9 cellular contexts compared by ENCODE assay signal in genomic region chr12:46365951-46366379, GRCh38. TPM values are rescaled to one million over a fixed set of nuclear protein-coding genes. Genes with fewer than 3 reads are reported as not detected.
DNase-seq lines count a peak whose midpoint lies in the region; ATAC-seq and TF ChIP-seq lines count a peak whose summit lies in the region.
"Had no signal": no experiment of that assay in that cellular context is flagged by ENCODE, and none has a peak within 500 bp of the region (broad histone marks: within the 10 kb centered on the region; RNA-seq: fewer than 3 reads in every experiment).

No MANE protein-coding gene starts in this region.

- H2BK15ac ChIP-seq in mesenchymal stem cell (ENCODE audit: low read depth, poor library complexity, severe bottlenecking) = no peak overlapping the region

- TF ChIP-seq POLR2A in body of pancreas (IDR thresholded peaks at IDR 0.05) = no peak

- H2AFZ ChIP-seq in mesenchymal stem cell (ENCODE audit: low read depth, low read length) = no peak overlapping the region

- no peak overlapping the region for H3K4me3 Mint-ChIP-seq in stimulated activated naive CD8-positive, alpha-beta T cell treated with anti-CD3 and anti-CD28 coated beads, Interleukin-15, Interleukin-2, amounts not matched to agents 100 ng/mL and 50 ng/mL, for 24 hours
- H3K4me3 Mint-ChIP-seq: dendritic cell treated with granulocyte-macrophage colony-stimulating factor and Interleukin-4, amounts not matched to agents 40 ng/mL and 50 ng/mL, for 4 days had no signal

- H3K4me2 ChIP-seq in mesenchymal stem cell (ENCODE audit: low read length, poor library complexity, severe bottlenecking) = peak overlapping the region; percentile 29

- H4K91ac ChIP-seq in mesenchymal stem cell (ENCODE audit: low read length) = no peak overlapping the region

- no peak for TF ChIP-seq CTCF in body of pancreas (IDR thresholded peaks at IDR 0.05)

- H3K36me3 ChIP-seq in body of pancreas (replicated peaks in 1 of 2; ENCODE audit: insufficient read depth in 1 of 2, low read depth in 2 of 2) = peaks cover 11 to 40% of the 10 kb centered on the region in 2 donors
- H3K36me3 ChIP-seq in mesenchymal stem cell (ENCODE audit: control insufficient read depth in 1 of 2, insufficient read depth in 2 of 2, low read depth in 1 of 2, low read length in 2 of 2) = peaks cover 4 to 100% of the 10 kb centered on the region in 2 experiments

- no peaks in the 10 kb centered on the region for H3K27me3 ChIP-seq in body of pancreas
- H3K27me3 ChIP-seq in mesenchymal stem cell (ENCODE audit: control insufficient read depth in 1 of 2, insufficient read depth in 1 of 2, low read length in 2 of 2) = no peaks in the 10 kb centered on the region

- peak overlapping the region; percentile 99 for H3K9ac ChIP-seq in mesenchymal stem cell (ENCODE audit: low read length)

- no peak overlapping the region for H3K4ac ChIP-seq in mesenchymal stem cell (ENCODE audit: low read depth in 1 of 2, low read length in 2 of 2)

- peaks cover 97% of the 10 kb centered on the region for H3K4me1 Mint-ChIP-seq in stimulated activated naive CD8-positive, alpha-beta T cell treated with anti-CD3 and anti-CD28 coated beads, Interleukin-15, Interleukin-2, amounts not matched to agents 100 ng/mL and 50 ng/mL, for 24 hours (ENCODE audit: low read depth)

- ATAC-seq in stimulated activated naive CD8-positive, alpha-beta T cell treated with anti-CD3 and anti-CD28 coated beads, Interleukin-15, Interleukin-2, amounts not matched to agents 100 U/mL and 50 U/mL, for 24 hours = no peak
- ATAC-seq in body of pancreas (no peak), GM21515 (IDR thresholded peaks at IDR 0.05; ENCODE audit: unreplicated experiment) (no peak), GM18873 (IDR thresholded peaks at IDR 0.05; ENCODE audit: low FRiP score, unreplicated experiment) (no peak), HG02798 (IDR thresholded peaks at IDR 0.05; ENCODE audit: poor library complexity, unreplicated experiment) (no peak)

- H2BK12ac ChIP-seq in mesenchymal stem cell (ENCODE audit: low read length in 2 of 2) = no peak overlapping the region

- H4K8ac ChIP-seq in mesenchymal stem cell (ENCODE audit: low read length) = no peak overlapping the region

- H2BK120ac ChIP-seq in mesenchymal stem cell (ENCODE audit: low read depth, low read length) = no peak overlapping the region

- WGBS in body of pancreas, 2 donors = 15 to 17% methylated on average over 2 of the region's 2 CpGs
- WGBS in mesenchymal stem cell = no CpG with 5 or more reads among the region's 2 CpGs

- H2AK5ac ChIP-seq in mesenchymal stem cell (ENCODE audit: low read length, severe bottlenecking) = no peak overlapping the region

- H3K27ac ChIP-seq in body of pancreas (peak overlapping the region in 3 of 4 donors; percentile 51 to 100 (median 96)), mesenchymal stem cell (ENCODE audit: low read length, poor library complexity, severe bottlenecking) (peak overlapping the region; percentile 29)

- H3K27ac Mint-ChIP-seq in stimulated activated naive CD8-positive, alpha-beta T cell treated with anti-CD3 and anti-CD28 coated beads, Interleukin-15, Interleukin-2, amounts not matched to agents 100 ng/mL and 50 ng/mL, for 24 hours = peak overlapping the region; percentile 61
- H3K27ac Mint-ChIP-seq: dendritic cell treated with granulocyte-macrophage colony-stimulating factor and Interleukin-4, amounts not matched to agents 40 ng/mL and 50 ng/mL, for 4 days had no signal

- H3K4me3 ChIP-seq in body of pancreas (no peak overlapping the region), mesenchymal stem cell (ENCODE audit: insufficient read depth in 1 of 2, low read depth in 1 of 2, low read length in 2 of 2) (peak overlapping the region in 1 of 2 experiments; percentile 98)

- no peaks in the 10 kb centered on the region for H3K79me1 ChIP-seq in mesenchymal stem cell (replicated peaks; ENCODE audit: low read length, poor library complexity, severe bottlenecking)

- H3K27me3 Mint-ChIP-seq in stimulated activated naive CD8-positive, alpha-beta T cell treated with anti-CD3 and anti-CD28 coated beads, Interleukin-15, Interleukin-2, amounts not matched to agents 100 ng/mL and 50 ng/mL, for 24 hours = no peaks in the 10 kb centered on the region
- H3K27me3 Mint-ChIP-seq: dendritic cell treated with granulocyte-macrophage colony-stimulating factor and Interleukin-4, amounts not matched to agents 40 ng/mL and 50 ng/mL, for 4 days had no signal

- no peak overlapping the region for H3K18ac ChIP-seq in mesenchymal stem cell (ENCODE audit: low read depth in 1 of 2, low read length in 2 of 2)

- H3K9me3 Mint-ChIP-seq in stimulated activated naive CD8-positive, alpha-beta T cell treated with anti-CD3 and anti-CD28 coated beads, Interleukin-15, Interleukin-2, amounts not matched to agents 100 ng/mL and 50 ng/mL, for 24 hours = no peaks in the 10 kb centered on the region
- H3K9me3 Mint-ChIP-seq: dendritic cell treated with granulocyte-macrophage colony-stimulating factor and Interleukin-4, amounts not matched to agents 40 ng/mL and 50 ng/mL, for 4 days had no signal

- intact Hi-C loops in body of pancreas (cut with DNase I) = no loop called here

- peaks cover 95% of the 10 kb centered on the region for H3K36me3 Mint-ChIP-seq in stimulated activated naive CD8-positive, alpha-beta T cell treated with anti-CD3 and anti-CD28 coated beads, Interleukin-15, Interleukin-2, amounts not matched to agents 100 ng/mL and 50 ng/mL, for 24 hours (ENCODE audit: low read depth)

- H3K9me3 ChIP-seq in body of pancreas (no peaks in the 10 kb centered on the region), mesenchymal stem cell (ENCODE audit: control insufficient read depth, low read length) (no peaks in the 10 kb centered on the region)

- H3K4me1 ChIP-seq in body of pancreas = peaks cover 95% of the 10 kb centered on the region
- H3K4me1 ChIP-seq in mesenchymal stem cell (ENCODE audit: control insufficient read depth, insufficient read depth, low read depth, low read length) = peaks cover 3% of the 10 kb centered on the region

- no peak for DNase-seq in stimulated activated naive CD8-positive, alpha-beta T cell treated with anti-CD3 and anti-CD28 coated beads, Interleukin-15, Interleukin-2, amounts not matched to agents 100 U/mL and 50 U/mL, for 24 hours
- DNase-seq in body of pancreas (no peak), mesenchymal stem cell (peak; percentile 40), NCI-H526 treated with DMSO at 0.1 percent for 48 hours (lab: John Stamatoyannopoulos, UW) (no peak)

- H3K23ac ChIP-seq in mesenchymal stem cell (ENCODE audit: low read length in 2 of 2) = no peak overlapping the region

- H2BK5ac ChIP-seq in mesenchymal stem cell (ENCODE audit: low read depth, low read length, poor library complexity, severe bottlenecking) = no peak overlapping the region

- no peak overlapping the region for H3K14ac ChIP-seq in mesenchymal stem cell (ENCODE audit: low read length in 2 of 2)

RNA-seq across cellular contexts. Expression of gene SLC38A2, which starts 6.6 kb away (rescaled TPM):
- total RNA-seq in body of pancreas = 100 to 1,000 TPM; 184 to 203 TPM
- polyA plus RNA-seq in mesenchymal stem cell (2013, experiment 1 of 2) = 438 TPM
- 429 TPM for polyA plus RNA-seq in mesenchymal stem cell (2013, experiment 2 of 2)
